In genomic region chr4:17494258-17494657, GRCh38 we compare ENCODE assay signal across 11 cellular contexts. TPM values are rescaled to one million over a fixed set of nuclear protein-coding genes. Genes with fewer than 3 reads are reported as not detected.
A peak's percentile ranks its signal among the peaks of the same experiment; 100 is the strongest.
DNase-seq lines count a peak whose midpoint lies in the region; ATAC-seq and TF ChIP-seq lines count a peak whose summit lies in the region.
"Had no signal": no experiment of that assay in that cellular context is flagged by ENCODE, and none has a peak within 500 bp of the region (broad histone marks: within the 10 kb centered on the region; RNA-seq: fewer than 3 reads in every experiment).

No MANE protein-coding gene starts in this region.

- H3K9me3 Mint-ChIP-seq in GM23338: no peaks in the 10 kb centered on the region
- H3K9me3 Mint-ChIP-seq in progenitor cell of endocrine pancreas (ENCODE audit: low read depth): no peaks in the 10 kb centered on the region
- H3K9me3 Mint-ChIP-seq: neural crest cell had no signal

- H3K4me2 ChIP-seq in GM23338: peak overlapping the region; percentile 48; the same call in 1 of the 2 replicates

- H3K4me1 ChIP-seq in GM23338 (ENCODE audit: insufficient read depth): no peaks in the 10 kb centered on the region; the same call in 1 of the 2 replicates

- no peaks in the 10 kb centered on the region for H3K9me2 ChIP-seq in GM23338 (ENCODE audit: insufficient read depth)

- no peak for ATAC-seq in GM23338

- peaks cover 3% of the 10 kb centered on the region for H3K27me3 Mint-ChIP-seq in GM23338 (ENCODE audit: insufficient read depth, low read depth, poor library complexity)
- no peaks in the 10 kb centered on the region for H3K27me3 Mint-ChIP-seq in progenitor cell of endocrine pancreas

- H3K36me3 Mint-ChIP-seq in GM23338 (ENCODE audit: low read depth) (peaks cover 43% of the 10 kb centered on the region), progenitor cell of endocrine pancreas (ENCODE audit: insufficient read depth) (peaks cover 22% of the 10 kb centered on the region)

- H3K4me1 Mint-ChIP-seq in GM23338: peaks cover 11% of the 10 kb centered on the region; the same call in 2 of the 3 replicates
- peaks cover 20% of the 10 kb centered on the region for H3K4me1 Mint-ChIP-seq in progenitor cell of endocrine pancreas (ENCODE audit: low read depth)

- no peaks in the 10 kb centered on the region for H3F3A ChIP-seq in GM23338 (replicated peaks; ENCODE audit: low read depth)

- intact Hi-C loops in cardiac septum (cut with DNase I): no loop called here

- H3K4me3 ChIP-seq in GM23338 (no peak overlapping the region), epithelial cell of esophagus (ENCODE audit: low read length) (no peak overlapping the region)
- H3K4me3 ChIP-seq: coronary artery had no signal

- DNase-seq in GM23338 (ENCODE audit: low spot score) (no peak), RKO (ENCODE audit: low spot score) (peak; percentile 67), epithelial cell of esophagus (ENCODE audit: low read depth) (peak; percentile 71), renal cortical epithelial cell (ENCODE audit: low read depth) (peak; percentile 89), progenitor cell of endocrine pancreas (ENCODE audit: low spot score, unreplicated experiment) (no peak), cardiac septum (ENCODE audit: low spot score) (no peak), SKM-1 treated with dmso at 0.1 percent for 144 hours (lab: John Stamatoyannopoulos, UW; ENCODE audit: unreplicated experiment) (no peak)
- DNase-seq in stimulated activated naive CD4-positive, alpha-beta T cell treated with Interleukin-2 at 50 U/mL for 16 hours (lab: John Stamatoyannopoulos, UW): no peak
- DNase-seq: SIG-M5 had no signal

- peaks cover 5% of the 10 kb centered on the region; the same call in 1 of the 2 replicates for H3K36me3 ChIP-seq in GM23338 (ENCODE audit: insufficient read depth)

- no peak for TF ChIP-seq CTCF in GM23338 (conservative IDR thresholded peaks at IDR 0.05; ENCODE audit: low read depth in 2 of 2)
- TF ChIP-seq CTCF in epithelial cell of esophagus (IDR thresholded peaks at IDR 0.05; ENCODE audit: insufficient read depth, low read depth, low read length, missing control alignments): no peak
- TF ChIP-seq CTCF in progenitor cell of endocrine pancreas (IDR thresholded peaks at IDR 0.05; ENCODE audit: unreplicated experiment): no peak

- H3K27ac Mint-ChIP-seq in GM23338 (peak overlapping the region; percentile 58; the same call in 1 of the 2 replicates), progenitor cell of endocrine pancreas (no peak overlapping the region)

- no peaks in the 10 kb centered on the region for H3K27me3 ChIP-seq in GM23338 (ENCODE audit: insufficient read depth)

- peaks cover 7% of the 10 kb centered on the region; the same call in 1 of the 2 replicates for H4K20me1 ChIP-seq in GM23338 (replicated peaks; ENCODE audit: insufficient read depth)

- H3K27ac ChIP-seq in GM23338 (ENCODE audit: low read depth): no peak overlapping the region
- H3K27ac ChIP-seq: coronary artery had no signal

- H3K4me3 Mint-ChIP-seq in GM23338 (no peak overlapping the region), progenitor cell of endocrine pancreas (ENCODE audit: low read depth) (no peak overlapping the region)
- H3K4me3 Mint-ChIP-seq: neural crest cell had no signal

- no peak overlapping the region for H2AFZ ChIP-seq in GM23338

- no peaks in the 10 kb centered on the region for H3K79me2 ChIP-seq in GM23338 (replicated peaks; ENCODE audit: insufficient read depth)

TF ChIP-seq in GM23338, 12 proteins besides CTCF, POLR2A, EP300 and RAD21:
- no peak for TF ChIP-seq ZNF114 (CRISPR knock-in tag; IDR thresholded peaks at IDR 0.05)
- no peak for TF ChIP-seq ETS1 (IDR thresholded peaks at IDR 0.05)
- no peak for TF ChIP-seq NANOG (IDR thresholded peaks at IDR 0.05; ENCODE audit: borderline replicate concordance)
- TF ChIP-seq POLR2AphosphoS5 (IDR thresholded peaks at IDR 0.05; ENCODE audit: low read depth): no peak
- TF ChIP-seq ZNF331 (CRISPR knock-in tag; IDR thresholded peaks at IDR 0.05; ENCODE audit: low read depth): no peak
- no peak for TF ChIP-seq EZH2 (IDR thresholded peaks at IDR 0.05; ENCODE audit: low read depth, unreplicated experiment)
- no peak for TF ChIP-seq STAT1 (IDR thresholded peaks at IDR 0.05; ENCODE audit: unreplicated experiment)
- no peak for TF ChIP-seq JUNB (IDR thresholded peaks at IDR 0.05; ENCODE audit: unreplicated experiment)
- no peak for TF ChIP-seq CREB1 (CRISPR knock-in tag; IDR thresholded peaks at IDR 0.05; ENCODE audit: low read depth)

RNA-seq across cellular contexts. Expression of gene QDPR, which starts 17.6 kb away (rescaled TPM):
- total RNA-seq in GM23338 (2014; rRNA removed; shearing (Covaris generic)): 26.3 and 31.5 TPM in 2 replicates
- polyA plus RNA-seq in GM23338 (2016; fragmentation: Nextera tagmentation; extraction: Ambion mirVana): 40.9 and 42.7 TPM in 2 replicates
- total RNA-seq in renal cortical epithelial cell (6.3 and 19.3 TPM in 2 replicates), progenitor cell of endocrine pancreas (52.0 and 53.0 TPM in 2 replicates), cardiac septum (38.2 TPM)

RNA-seq across cellular contexts. Expression of gene CLRN2, which starts 20.7 kb away (rescaled TPM):
- total RNA-seq in GM23338 (2014; rRNA removed; shearing (Covaris generic)): not detected in 2 replicates
- polyA plus RNA-seq in GM23338 (2016; fragmentation: Nextera tagmentation; extraction: Ambion mirVana): not detected in 2 replicates
- not detected in 2 replicates for total RNA-seq in renal cortical epithelial cell
- not detected in 2 replicates for total RNA-seq in progenitor cell of endocrine pancreas
- not detected for total RNA-seq in cardiac septum
- total RNA-seq: neural crest cell had no signal

Comparison
In these comparisons a context has a peak if more than half of its experiments do, and no peak if none do; other contexts are left out.
1. DNase-seq: peak in RKO (single experiment), epithelial cell of esophagus (single experiment) and renal cortical epithelial cell (single experiment); none in GM23338 (single experiment), stimulated activated naive CD4-positive, alpha-beta T cell treated with Interleukin-2 at 50 U/mL for 16 hours (single experiment), progenitor cell of endocrine pancreas (single experiment), cardiac septum (single experiment) and SKM-1 treated with dmso at 0.1 percent for 144 hours (single experiment).